Comparison of ENCODE assay signal across 8 cellular contexts in genomic region chr11:72222907-72223614, GRCh38. TPM values are rescaled to one million over a fixed set of nuclear protein-coding genes. Genes with fewer than 3 reads are reported as not detected.
DNase-seq lines count a peak whose midpoint lies in the region; ATAC-seq and TF ChIP-seq lines count a peak whose summit lies in the region.

No MANE protein-coding gene starts in this region.

- H3K27ac ChIP-seq in uterus: peak overlapping the region; percentile 94 to 99

- peak; percentile 76 for ATAC-seq in HG02759 (IDR thresholded peaks at IDR 0.05; ENCODE audit: unreplicated experiment)
- peak; percentile 91 for ATAC-seq in left ventricle myocardium superior

- no peaks in the 10 kb centered on the region for H3K27me3 ChIP-seq in uterus

- no peaks in the 10 kb centered on the region for H3K9me3 ChIP-seq in uterus

- H3K4me3 ChIP-seq in GM12875 (ENCODE audit: low read depth, low read length): peak overlapping the region; percentile 57
- peak overlapping the region; percentile 86 to 94 for H3K4me3 ChIP-seq in uterus

- TF ChIP-seq POLR2A in uterus (IDR thresholded peaks at IDR 0.05): peak; percentile 54 to 70

- peak; percentile 100 for DNase-seq in NCI-H1417 treated with DMSO at 0.1 percent for 48 hours (lab: John Stamatoyannopoulos, UW)
- DNase-seq in T follicular helper cell (ENCODE audit: low read depth): peak; percentile 88
- DNase-seq in amniotic epithelial cell (ENCODE audit: low read depth): peak; percentile 86
- peak; percentile 97 for DNase-seq in left ventricle myocardium superior
- DNase-seq in pulmonary artery endothelial cell (ENCODE audit: low read depth, low spot score): peak; percentile 56
- peak; percentile 94 to 96 for DNase-seq in uterus

- peaks cover 0 to 15% of the 10 kb centered on the region in 2 donors for H3K4me1 ChIP-seq in uterus

- intact Hi-C loops in left ventricle myocardium superior (cut with micrococcal nuclease) (no loop called here), uterus (cut with DNase I; ENCODE audit: low total_unique reads) (no loop called here)

- H3K36me3 ChIP-seq in uterus: no peaks in the 10 kb centered on the region

- TF ChIP-seq CTCF in GM12875 (IDR thresholded peaks at IDR 0.05; ENCODE audit: borderline replicate concordance, insufficient read depth, low read depth, low read length) (no peak), uterus (IDR thresholded peaks at IDR 0.05) (peak; percentile 26 to 53 (median 38))

RNA-seq across cellular contexts. Expression of gene INPPL1, which starts 1.5 kb away (rescaled TPM):
- 136 TPM for total RNA-seq in left ventricle myocardium superior
- 51.4 and 65.5 TPM in 2 replicates for total RNA-seq in pulmonary artery endothelial cell
- total RNA-seq in uterus: 100 to 1,000 TPM in 1 of 4 donors, 10 to 100 TPM in 3; 47.1 to 200 (median 50.8) TPM

RNA-seq across cellular contexts. Expression of gene FOLR2, which starts 6.5 kb away (rescaled TPM):
- total RNA-seq in left ventricle myocardium superior (21.9 TPM), pulmonary artery endothelial cell (not detected in 2 replicates), uterus (10 to 100 TPM in 2 of 4 donors, 1 to 10 TPM in 1, under 1 TPM in 1; 0.51 to 52.1 (median 19.9) TPM)

RNA-seq across cellular contexts. Expression of gene PHOX2A, which starts 20.9 kb away (rescaled TPM):
- total RNA-seq in left ventricle myocardium superior: not detected
- total RNA-seq in pulmonary artery endothelial cell: not detected in 2 replicates
- total RNA-seq in uterus: not detected

RNA-seq across cellular contexts. Expression of gene FOLR1, which starts 31.1 kb away (rescaled TPM):
- total RNA-seq in left ventricle myocardium superior: 0.50 TPM
- not detected in 2 replicates for total RNA-seq in pulmonary artery endothelial cell
- 10 to 100 TPM in 1 of 4 donors, 1 to 10 TPM in 1, not detected in 2; 1.8 to 22.0 TPM for total RNA-seq in uterus

Comparison
In these comparisons a context has a peak if more than half of its experiments do, and no peak if none do; other contexts are left out.
1. Peak in every context shown above with its lines: DNase-seq, ATAC-seq, H3K4me3 ChIP-seq and H3K27ac ChIP-seq.